Comparison of ENCODE assay signal across 20 cellular contexts in genomic region chr14:99132821-99133562, GRCh38.
DNase-seq lines count a peak whose midpoint lies in the region; ATAC-seq and TF ChIP-seq lines count a peak whose summit lies in the region.
"Had no signal": no experiment of that assay in that cellular context is flagged by ENCODE, and none has a peak within 500 bp of the region (broad histone marks: within the 10 kb centered on the region; RNA-seq: fewer than 3 reads in every experiment).

No MANE protein-coding gene starts in this region.

- H3K4me1 ChIP-seq in lung (ENCODE audit: control insufficient read depth in 2 of 2, insufficient read depth in 2 of 2, low read length in 2 of 2) (no peaks in the 10 kb centered on the region), stomach (peaks cover 0 to under 1% (median 0%) of the 10 kb centered on the region in 4 donors)
- H3K4me1 ChIP-seq: gastroesophageal sphincter had no signal

- POLR2A ChIA-PET in activated CD8-positive, alpha-beta T cell treated with anti-CD3 and anti-CD28 coated beads, Interleukin-2, amount 10 ng/mL, durations not matched to agents 7 days and 5 days (lab: Charles Lee): no interaction called here
- POLR2A ChIA-PET in activated CD8-positive, alpha-beta T cell treated with anti-CD3 and anti-CD28 coated beads for 36 hours (lab: Charles Lee): no interaction called here

- no peaks in the 10 kb centered on the region for H3K36me3 ChIP-seq in lung (ENCODE audit: control insufficient read depth in 2 of 2, insufficient read depth in 2 of 2, low read length in 2 of 2)
- no peaks in the 10 kb centered on the region for H3K36me3 ChIP-seq in stomach
- H3K36me3 ChIP-seq: BLaER1 treated with 17β-estradiol and CSF1 and Interleukin-3, amounts not matched to agents 10 nM and 100 nM; gastroesophageal sphincter; left lung; ovary had no signal

- intact Hi-C loops in activated CD8-positive, alpha-beta T cell treated with anti-CD3 and anti-CD28 coated beads for 36 hours (cut with micrococcal nuclease): no loop called here
- intact Hi-C loops in stomach (cut with DNase I; ENCODE audit: low total_unique reads): no loop called here

- H3K4me1 Mint-ChIP-seq in activated CD8-positive, alpha-beta T cell treated with anti-CD3 and anti-CD28 coated beads, Interleukin-2, amount 10 ng/mL, durations not matched to agents 7 days and 5 days (ENCODE audit: low read depth): peaks cover 29% of the 10 kb centered on the region
- peaks cover 21% of the 10 kb centered on the region for H3K4me1 Mint-ChIP-seq in activated CD8-positive, alpha-beta T cell treated with anti-CD3 and anti-CD28 coated beads for 36 hours (ENCODE audit: low read depth)

- 70 to 74% methylated on average over 17 of the region's 17 CpGs for WGBS in lung, 2 donors
- 72 to 83% (median 79%) methylated on average over 17 of the region's 17 CpGs for WGBS in stomach, 5 donors

- peak; percentile 6 for DNase-seq in activated CD8-positive, alpha-beta T cell treated with anti-CD3 and anti-CD28 coated beads, Interleukin-2, amount 10 ng/mL, durations not matched to agents 7 days and 5 days
- no peak for DNase-seq in activated CD8-positive, alpha-beta T cell treated with anti-CD3 and anti-CD28 coated beads for 36 hours
- DNase-seq in coronary artery (ENCODE audit: low spot score) (peak; percentile 53), lung (ENCODE audit: low spot score) (peak; percentile 13), stomach (peak; percentile 15), GM13977 (ENCODE audit: low spot score) (no peak), DMS79 (lab: John Stamatoyannopoulos, UW) (no peak)
- DNase-seq: activated naive CD8-positive, alpha-beta T cell treated with anti-CD3 and anti-CD28 coated beads, Interleukin-2, amount 50 U/mL, for 24 hours; erythroblast; IMR-90; left lung; NCI-H1417 treated with DMSO at 0.1 percent for 48 hours; NCI-H526; ovary; stimulated activated CD4-positive, alpha-beta T cell treated with anti-CD3 and anti-CD28 coated beads, Interleukin-2, amount 100 ng/mL, for 48 hours had no signal

- H3K27me3 ChIP-seq in lung (ENCODE audit: control insufficient read depth, insufficient read depth) (no peaks in the 10 kb centered on the region), stomach (peaks cover 0 to 3% (median 0%) of the 10 kb centered on the region in 3 donors)
- H3K27me3 ChIP-seq: BLaER1 treated with 17β-estradiol and CSF1 and Interleukin-3, amounts not matched to agents 10 nM and 100 nM; gastroesophageal sphincter; left lung; ovary had no signal

- in situ Hi-C loops in GM13977 (cut with MboI; ENCODE audit: low pct_unique_long_range_greater_than_20kb, low sequenced_read_pairs, unreplicated experiment): no loop called here

- H3K27ac ChIP-seq in coronary artery: no peak overlapping the region
- H3K27ac ChIP-seq in lung (ENCODE audit: low read depth in 1 of 2, low read length in 1 of 2): no peak overlapping the region
- no peak overlapping the region for H3K27ac ChIP-seq in stomach
- H3K27ac ChIP-seq: BLaER1 treated with 17β-estradiol and CSF1 and Interleukin-3, amounts not matched to agents 10 nM and 100 nM; gastroesophageal sphincter; left lung; ovary had no signal

- no peak overlapping the region for H3K4me3 ChIP-seq in coronary artery
- no peak overlapping the region for H3K4me3 ChIP-seq in lung
- no peak overlapping the region for H3K4me3 ChIP-seq in stomach
- H3K4me3 ChIP-seq: BLaER1 treated with 17β-estradiol and CSF1 and Interleukin-3, amounts not matched to agents 10 nM and 100 nM; gastroesophageal sphincter; left lung; ovary had no signal

- no peak for ATAC-seq in activated CD8-positive, alpha-beta T cell treated with anti-CD3 and anti-CD28 coated beads, Interleukin-2, amount 10 ng/mL, durations not matched to agents 7 days and 5 days
- ATAC-seq in activated CD8-positive, alpha-beta T cell treated with anti-CD3 and anti-CD28 coated beads for 36 hours: no peak
- no peak for ATAC-seq in lung (ENCODE audit: insufficient read depth, low FRiP score)
- ATAC-seq in GM19324 (IDR thresholded peaks at IDR 0.05; ENCODE audit: low FRiP score, unreplicated experiment): no peak
- ATAC-seq: activated T-helper 17 cell treated with anti-CD3 and anti-CD28 coated beads, Interleukin-2, amount 50 U/mL, for 72 hours; gastroesophageal sphincter; left lung had no signal

- no peak for TF ChIP-seq EP300 in stomach (IDR thresholded peaks at IDR 0.05)

- H3K27me3 Mint-ChIP-seq in activated CD8-positive, alpha-beta T cell treated with anti-CD3 and anti-CD28 coated beads, Interleukin-2, amount 10 ng/mL, durations not matched to agents 7 days and 5 days (ENCODE audit: low read depth): no peaks in the 10 kb centered on the region
- no peaks in the 10 kb centered on the region for H3K27me3 Mint-ChIP-seq in activated CD8-positive, alpha-beta T cell treated with anti-CD3 and anti-CD28 coated beads for 36 hours
- H3K27me3 Mint-ChIP-seq: activated naive CD8-positive, alpha-beta T cell treated with anti-CD3 and anti-CD28 coated beads, Interleukin-2, amount 50 U/mL, for 24 hours; activated T-helper 17 cell treated with anti-CD3 and anti-CD28 coated beads, Interleukin-2, amount 50 U/mL, for 72 hours; stimulated activated naive CD8-positive, alpha-beta T cell treated with anti-CD3 and anti-CD28 coated beads, Interleukin-15, Interleukin-2, amounts not matched to agents 100 ng/mL and 50 ng/mL, for 24 hours had no signal

- H3K9me3 ChIP-seq in lung (ENCODE audit: control insufficient read depth in 2 of 2, insufficient read depth in 1 of 2, low read length in 1 of 2) (no peaks in the 10 kb centered on the region), stomach (no peaks in the 10 kb centered on the region)
- H3K9me3 ChIP-seq: BLaER1 treated with 17β-estradiol and CSF1 and Interleukin-3, amounts not matched to agents 10 nM and 100 nM; gastroesophageal sphincter; left lung; ovary had no signal

- H3K4me3 Mint-ChIP-seq in activated CD8-positive, alpha-beta T cell treated with anti-CD3 and anti-CD28 coated beads, Interleukin-2, amount 10 ng/mL, durations not matched to agents 7 days and 5 days: no peak overlapping the region
- no peak overlapping the region for H3K4me3 Mint-ChIP-seq in activated CD8-positive, alpha-beta T cell treated with anti-CD3 and anti-CD28 coated beads for 36 hours
- H3K4me3 Mint-ChIP-seq: activated naive CD8-positive, alpha-beta T cell treated with anti-CD3 and anti-CD28 coated beads, Interleukin-2, amount 50 U/mL, for 24 hours; activated T-helper 17 cell treated with anti-CD3 and anti-CD28 coated beads, Interleukin-2, amount 50 U/mL, for 72 hours; stimulated activated naive CD8-positive, alpha-beta T cell treated with anti-CD3 and anti-CD28 coated beads, Interleukin-15, Interleukin-2, amounts not matched to agents 100 ng/mL and 50 ng/mL, for 24 hours had no signal

- no peaks in the 10 kb centered on the region for H3K9me3 Mint-ChIP-seq in activated CD8-positive, alpha-beta T cell treated with anti-CD3 and anti-CD28 coated beads, Interleukin-2, amount 10 ng/mL, durations not matched to agents 7 days and 5 days (ENCODE audit: insufficient read depth)
- no peaks in the 10 kb centered on the region for H3K9me3 Mint-ChIP-seq in activated CD8-positive, alpha-beta T cell treated with anti-CD3 and anti-CD28 coated beads for 36 hours
- H3K9me3 Mint-ChIP-seq: activated naive CD8-positive, alpha-beta T cell treated with anti-CD3 and anti-CD28 coated beads, Interleukin-2, amount 50 U/mL, for 24 hours; activated T-helper 17 cell treated with anti-CD3 and anti-CD28 coated beads, Interleukin-2, amount 50 U/mL, for 72 hours; stimulated activated naive CD8-positive, alpha-beta T cell treated with anti-CD3 and anti-CD28 coated beads, Interleukin-15, Interleukin-2, amounts not matched to agents 100 ng/mL and 50 ng/mL, for 24 hours had no signal

- CTCF ChIA-PET in activated CD8-positive, alpha-beta T cell treated with anti-CD3 and anti-CD28 coated beads, Interleukin-2, amount 10 ng/mL, durations not matched to agents 7 days and 5 days (lab: Charles Lee): no interaction called here
- CTCF ChIA-PET in activated CD8-positive, alpha-beta T cell treated with anti-CD3 and anti-CD28 coated beads for 36 hours (lab: Charles Lee): no interaction called here

- no peak for TF ChIP-seq CTCF in activated CD8-positive, alpha-beta T cell treated with anti-CD3 and anti-CD28 coated beads for 36 hours (IDR thresholded peaks at IDR 0.05)
- TF ChIP-seq CTCF in coronary artery (IDR thresholded peaks at IDR 0.05) (no peak), lung (IDR thresholded peaks at IDR 0.05; ENCODE audit: control extremely low read depth, extremely low read depth) (no peak), stomach (IDR thresholded peaks at IDR 0.05) (no peak), GM13977 (IDR thresholded peaks at IDR 0.05; ENCODE audit: extremely low read depth, insufficient read depth, missing control alignments) (no peak)

- no peak for TF ChIP-seq POLR2A in stomach (IDR thresholded peaks at IDR 0.05)

- no peaks in the 10 kb centered on the region for H3K36me3 Mint-ChIP-seq in activated CD8-positive, alpha-beta T cell treated with anti-CD3 and anti-CD28 coated beads, Interleukin-2, amount 10 ng/mL, durations not matched to agents 7 days and 5 days (ENCODE audit: low read depth)
- no peaks in the 10 kb centered on the region for H3K36me3 Mint-ChIP-seq in activated CD8-positive, alpha-beta T cell treated with anti-CD3 and anti-CD28 coated beads for 36 hours (ENCODE audit: low read depth)

- H3K27ac Mint-ChIP-seq in activated CD8-positive, alpha-beta T cell treated with anti-CD3 and anti-CD28 coated beads, Interleukin-2, amount 10 ng/mL, durations not matched to agents 7 days and 5 days: no peak overlapping the region
- H3K27ac Mint-ChIP-seq in activated CD8-positive, alpha-beta T cell treated with anti-CD3 and anti-CD28 coated beads for 36 hours: no peak overlapping the region
- H3K27ac Mint-ChIP-seq: activated naive CD8-positive, alpha-beta T cell treated with anti-CD3 and anti-CD28 coated beads, Interleukin-2, amount 50 U/mL, for 24 hours; activated T-helper 17 cell treated with anti-CD3 and anti-CD28 coated beads, Interleukin-2, amount 50 U/mL, for 72 hours; stimulated activated naive CD8-positive, alpha-beta T cell treated with anti-CD3 and anti-CD28 coated beads, Interleukin-15, Interleukin-2, amounts not matched to agents 100 ng/mL and 50 ng/mL, for 24 hours had no signal

Comparison
In these comparisons a context has a peak if more than half of its experiments do, and no peak if none do; other contexts are left out.
1. DNase-seq: peak in activated CD8-positive, alpha-beta T cell treated with anti-CD3 and anti-CD28 coated beads, Interleukin-2, amount 10 ng/mL, durations not matched to agents 7 days and 5 days (single experiment), coronary artery (single experiment), lung (single experiment) and stomach (single experiment); none in activated CD8-positive, alpha-beta T cell treated with anti-CD3 and anti-CD28 coated beads for 36 hours (single experiment), GM13977 (single experiment) and DMS79 (single experiment).